Comparison of ENCODE assay signal across 8 cellular contexts in genomic region chr12:52041695-52042123, GRCh38. TPM values are rescaled to one million over a fixed set of nuclear protein-coding genes. Genes with fewer than 3 reads are reported as not detected.
DNase-seq lines count a peak whose midpoint lies in the region; TF ChIP-seq lines count a peak whose summit lies in the region.

No MANE protein-coding gene starts in this region.

- H3K4me3 ChIP-seq in fibroblast of the aortic adventitia (ENCODE audit: low read depth, low read length), result no peak overlapping the region

- TF ChIP-seq CTCF in fibroblast of the aortic adventitia (IDR thresholded peaks at IDR 0.05; ENCODE audit: insufficient read depth, low read length), result peak; percentile 9

- DNase-seq in NCI-H2081 (lab: John Stamatoyannopoulos, UW) (peak; percentile 61 to 82), NCI-H2081 treated with DMSO at 0.1 percent for 48 hours (lab: John Stamatoyannopoulos, UW) (no peak), fibroblast of the aortic adventitia (ENCODE audit: low read depth) (peak; percentile 70), pons (ENCODE audit: low spot score) (no peak), foreskin melanocyte (no peak), EL (no peak)
- peak; percentile 41 for DNase-seq in activated CD4-positive, alpha-beta T cell treated with anti-CD3 and anti-CD28 coated beads, Interleukin-2, amount 50 U/mL, for 1 hour
- DNase-seq in stimulated activated naive CD4-positive, alpha-beta T cell treated with Interleukin-2 at 50 U/mL for 16 hours (lab: John Stamatoyannopoulos, UW), result peak; percentile 18

RNA-seq across cellular contexts. Expression of gene NR4A1, which starts 9.5 kb away (rescaled TPM):
- 0.82 and 3.9 TPM in 2 replicates for total RNA-seq in fibroblast of the aortic adventitia (ENCODE audit: low replicate concordance)

RNA-seq across cellular contexts. Expression of gene ATG101, which starts 28.1 kb away (rescaled TPM):
- total RNA-seq in fibroblast of the aortic adventitia (ENCODE audit: low replicate concordance), result 41.1 and 89.2 TPM in 2 replicates

RNA-seq across cellular contexts. Expression of gene TAMALIN, which starts 35.0 kb away (rescaled TPM):
- total RNA-seq in fibroblast of the aortic adventitia (ENCODE audit: low replicate concordance), result 7.3 TPM in 2 replicates

RNA-seq across cellular contexts. Expression of gene SMIM41, which starts 37.8 kb away (rescaled TPM):
- 0.27 and 0.98 TPM in 2 replicates for total RNA-seq in fibroblast of the aortic adventitia (ENCODE audit: low replicate concordance)

Comparison
In these comparisons a context has a peak if more than half of its experiments do, and no peak if none do; other contexts are left out.
1. DNase-seq: peak in NCI-H2081 (2 of 2), activated CD4-positive, alpha-beta T cell treated with anti-CD3 and anti-CD28 coated beads, Interleukin-2, amount 50 U/mL, for 1 hour (single experiment), fibroblast of the aortic adventitia (single experiment) and stimulated activated naive CD4-positive, alpha-beta T cell treated with Interleukin-2 at 50 U/mL for 16 hours (single experiment); none in NCI-H2081 treated with DMSO at 0.1 percent for 48 hours (single experiment), pons (single experiment), foreskin melanocyte (single experiment) and EL (single experiment).